In the genomic region with DNA sequence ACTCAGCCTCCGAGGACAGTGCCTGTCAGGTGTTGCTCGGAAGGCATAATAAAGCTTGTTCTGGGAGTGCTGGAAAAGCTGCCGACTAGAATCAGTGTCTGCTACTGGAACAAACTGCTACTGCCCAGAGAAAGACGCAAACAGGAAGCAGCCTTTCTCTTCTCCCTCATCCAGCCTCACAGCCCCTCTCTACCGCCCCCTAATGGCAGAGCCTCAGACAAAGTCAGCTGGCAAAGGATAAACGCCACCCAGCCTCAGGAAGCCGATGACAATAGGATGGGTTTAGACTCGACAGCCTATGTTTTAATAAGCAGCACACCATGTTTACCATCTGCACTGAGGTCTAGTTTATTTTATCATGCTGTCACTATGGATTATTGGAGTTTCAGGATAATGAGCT, we compare ENCODE assay signal across 8 cellular contexts.
DNase-seq lines count a peak whose midpoint lies in the region; ATAC-seq and TF ChIP-seq lines count a peak whose summit lies in the region.

No MANE protein-coding gene starts in this region.

- no peaks in the 10 kb centered on the region for H3K4me1 ChIP-seq in effector memory CD4-positive, alpha-beta T cell (ENCODE audit: control insufficient read depth, insufficient read depth, low read length, poor library complexity, severe bottlenecking)

- H3K36me3 ChIP-seq in effector memory CD4-positive, alpha-beta T cell (ENCODE audit: control insufficient read depth, insufficient read depth, low read length), result no peaks in the 10 kb centered on the region

- H3K27me3 ChIP-seq in effector memory CD4-positive, alpha-beta T cell (replicated peaks; ENCODE audit: control insufficient read depth, insufficient read depth, low read length, poor library complexity, severe bottlenecking), result no peaks in the 10 kb centered on the region

- ATAC-seq in GM18868 (IDR thresholded peaks at IDR 0.05; ENCODE audit: unreplicated experiment) (no peak), HG02623 (IDR thresholded peaks at IDR 0.05; ENCODE audit: unreplicated experiment) (no peak)

- no peaks in the 10 kb centered on the region for H3K9me3 ChIP-seq in effector memory CD4-positive, alpha-beta T cell (ENCODE audit: control insufficient read depth, low read length)

- peak; percentile 1 for DNase-seq in SKM-1 treated with dmso at 0.1 percent for 144 hours (lab: John Stamatoyannopoulos, UW; ENCODE audit: unreplicated experiment)
- DNase-seq in SKM-1 (lab: John Stamatoyannopoulos, UW; ENCODE audit: unreplicated experiment), result no peak
- peak; percentile 36 for DNase-seq in NAMALWA (ENCODE audit: low spot score)
- no peak for DNase-seq in epithelial cell of proximal tubule (ENCODE audit: low read depth)
- peak; percentile 23 for DNase-seq in pons (ENCODE audit: low spot score)
- no peak for DNase-seq in effector memory CD4-positive, alpha-beta T cell

- peak; percentile 56 for TF ChIP-seq CTCF in epithelial cell of proximal tubule (conservative IDR thresholded peaks at IDR 0.05; ENCODE audit: low read depth, low read length)

- H3K4me3 ChIP-seq in epithelial cell of proximal tubule (ENCODE audit: low read depth, low read length), result no peak overlapping the region
- no peak overlapping the region for H3K4me3 ChIP-seq in effector memory CD4-positive, alpha-beta T cell (ENCODE audit: insufficient read depth, low read depth, low read length, poor library complexity, severe bottlenecking)

- H3K27ac ChIP-seq in effector memory CD4-positive, alpha-beta T cell (ENCODE audit: insufficient read depth, low read length, poor library complexity, severe bottlenecking), result no peak overlapping the region

Comparison
In these comparisons a context has a peak if more than half of its experiments do, and no peak if none do; other contexts are left out.
1. DNase-seq: peak in SKM-1 treated with dmso at 0.1 percent for 144 hours (single experiment), NAMALWA (single experiment) and pons (single experiment); none in SKM-1 (single experiment), epithelial cell of proximal tubule (single experiment) and effector memory CD4-positive, alpha-beta T cell (0 of 3).